In genomic region chr7:6158424-6159096, GRCh38 we compare ENCODE assay signal across 2 cellular contexts.
TF ChIP-seq lines count a peak whose summit lies in the region.

No MANE protein-coding gene starts in this region.

TF ChIP-seq in GM23338, 12 proteins besides CTCF, POLR2A, EP300 and RAD21 (continued from another document):
- TF ChIP-seq ZNF462 (CRISPR knock-in tag; IDR thresholded peaks at IDR 0.05) (no peak), POLR2AphosphoS5 (IDR thresholded peaks at IDR 0.05; ENCODE audit: low read depth) (no peak), EZH2 (IDR thresholded peaks at IDR 0.05; ENCODE audit: low read depth, unreplicated experiment) (no peak), STAT1 (IDR thresholded peaks at IDR 0.05; ENCODE audit: unreplicated experiment) (no peak), CREB1 (CRISPR knock-in tag; IDR thresholded peaks at IDR 0.05; ENCODE audit: low read depth) (no peak), JUNB (IDR thresholded peaks at IDR 0.05; ENCODE audit: unreplicated experiment) (no peak), ZNF114 (CRISPR knock-in tag; IDR thresholded peaks at IDR 0.05) (no peak), NANOG (IDR thresholded peaks at IDR 0.05; ENCODE audit: borderline replicate concordance) (no peak)

TF ChIP-seq in GM12878, 131 proteins besides CTCF, POLR2A, EP300 and RAD21 (continued from another document):
- TF ChIP-seq, protein P1, sequence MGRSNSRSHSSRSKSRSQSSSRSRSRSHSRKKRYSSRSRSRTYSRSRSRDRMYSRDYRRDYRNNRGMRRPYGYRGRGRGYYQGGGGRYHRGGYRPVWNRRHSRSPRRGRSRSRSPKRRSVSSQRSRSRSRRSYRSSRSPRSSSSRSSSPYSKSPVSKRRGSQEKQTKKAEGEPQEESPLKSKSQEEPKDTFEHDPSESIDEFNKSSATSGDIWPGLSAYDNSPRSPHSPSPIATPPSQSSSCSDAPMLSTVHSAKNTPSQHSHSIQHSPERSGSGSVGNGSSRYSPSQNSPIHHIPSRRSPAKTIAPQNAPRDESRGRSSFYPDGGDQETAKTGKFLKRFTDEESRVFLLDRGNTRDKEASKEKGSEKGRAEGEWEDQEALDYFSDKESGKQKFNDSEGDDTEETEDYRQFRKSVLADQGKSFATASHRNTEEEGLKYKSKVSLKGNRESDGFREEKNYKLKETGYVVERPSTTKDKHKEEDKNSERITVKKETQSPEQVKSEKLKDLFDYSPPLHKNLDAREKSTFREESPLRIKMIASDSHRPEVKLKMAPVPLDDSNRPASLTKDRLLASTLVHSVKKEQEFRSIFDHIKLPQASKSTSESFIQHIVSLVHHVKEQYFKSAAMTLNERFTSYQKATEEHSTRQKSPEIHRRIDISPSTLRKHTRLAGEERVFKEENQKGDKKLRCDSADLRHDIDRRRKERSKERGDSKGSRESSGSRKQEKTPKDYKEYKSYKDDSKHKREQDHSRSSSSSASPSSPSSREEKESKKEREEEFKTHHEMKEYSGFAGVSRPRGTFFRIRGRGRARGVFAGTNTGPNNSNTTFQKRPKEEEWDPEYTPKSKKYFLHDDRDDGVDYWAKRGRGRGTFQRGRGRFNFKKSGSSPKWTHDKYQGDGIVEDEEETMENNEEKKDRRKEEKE (IDR thresholded peaks at IDR 0.05): no peak
- TF ChIP-seq EGR1 (IDR thresholded peaks at IDR 0.05; ENCODE audit: borderline replicate concordance in 1 of 2, low read depth in 2 of 2, low read length in 2 of 2) (no peak), RELA (IDR thresholded peaks at IDR 0.05; ENCODE audit: borderline replicate concordance, partially characterized antibody) (no peak), JUNB (IDR thresholded peaks at IDR 0.05) (no peak), IRF4 (IDR thresholded peaks at IDR 0.05; ENCODE audit: low read depth, low read length) (no peak), CBX5 (IDR thresholded peaks at IDR 0.05; ENCODE audit: low read depth) (no peak), ESRRA (IDR thresholded peaks at IDR 0.05; ENCODE audit: low read length) (no peak), ETV6 (conservative IDR thresholded peaks at IDR 0.05 in 1 of 2, IDR thresholded peaks at IDR 0.05 in 1 of 2; ENCODE audit: borderline replicate concordance in 1 of 2, low read depth in 1 of 2) (no peak), SMARCA5 (IDR thresholded peaks at IDR 0.05) (no peak)
